ENCODE assay signal across 8 cellular contexts in genomic region chr4:69617083-69617694, GRCh38. TPM values are rescaled to one million over a fixed set of nuclear protein-coding genes. Genes with fewer than 3 reads are reported as not detected.
DNase-seq lines count a peak whose midpoint lies in the region; ATAC-seq and TF ChIP-seq lines count a peak whose summit lies in the region.

No MANE protein-coding gene starts in this region.

- H3K36me3 Mint-ChIP-seq in H9 (ENCODE audit: insufficient read depth in 1 of 3, low read depth in 3 of 3), result peaks cover 0 to 4% (median 0%) of the 10 kb centered on the region in 3 experiments; a peak in 2 of 7 replicates

- DNase-seq in AG10803 (ENCODE audit: low read depth) (peak; percentile 1), H9 (no peak), SJCRH30 (peak; percentile 15 to 71), iPS-NIHi7 (ENCODE audit: extremely low spot score) (peak; percentile 14)
- no peak for DNase-seq in stimulated activated CD4-positive, alpha-beta T cell treated with anti-CD3 and anti-CD28 coated beads, Interleukin-4, amount 100 ng/mL, for 24 hours

- ATAC-seq in HG03442 (IDR thresholded peaks at IDR 0.05; ENCODE audit: unreplicated experiment) (no peak), HG02981 (IDR thresholded peaks at IDR 0.05; ENCODE audit: unreplicated experiment) (no peak), HG02938 (IDR thresholded peaks at IDR 0.05; ENCODE audit: unreplicated experiment) (no peak)

- WGBS in H9 (ENCODE audit: extremely low coverage, insufficient read length, low lambda C conversion rate), result no CpG with 5 or more reads among the region's 6 CpGs

- no peak overlapping the region for H3K18ac ChIP-seq in H9 (ENCODE audit: insufficient read length, low read depth, low read length)

- H4K8ac ChIP-seq in H9 (replicated peaks; ENCODE audit: insufficient read length, low read depth, low read length), result no peak overlapping the region

- no peak overlapping the region for H3K56ac ChIP-seq in H9 (ENCODE audit: insufficient read length, low read depth, low read length)

- no peaks in the 10 kb centered on the region for H3K27me3 ChIP-seq in H9 (ENCODE audit: insufficient read depth, low read length)
- H3K27me3 ChIP-seq in SJCRH30, result no peaks in the 10 kb centered on the region

- H3K79me2 ChIP-seq in H9 (ENCODE audit: insufficient read depth, low read length), result no peaks in the 10 kb centered on the region

- no peak overlapping the region for H3K14ac ChIP-seq in H9 (ENCODE audit: insufficient read depth, low read length)

- H3K27me3 Mint-ChIP-seq in H9 (ENCODE audit: low read depth), result no peaks in the 10 kb centered on the region

- no peak overlapping the region for H3K23ac ChIP-seq in H9 (ENCODE audit: insufficient read length, low read depth, low read length)

- no peak overlapping the region for H2BK5ac ChIP-seq in H9 (ENCODE audit: insufficient read length, low read length)

- H3K23me2 ChIP-seq in H9 (ENCODE audit: insufficient read length, low read depth, low read length, poor library complexity, severe bottlenecking), result no peaks in the 10 kb centered on the region

- no peak overlapping the region for H2BK12ac ChIP-seq in H9 (ENCODE audit: insufficient read length, low read depth, low read length)

- H3K9me3 ChIP-seq in H9 (ENCODE audit: control insufficient read depth, low read depth, low read length) (no peaks in the 10 kb centered on the region), SJCRH30 (replicated peaks) (no peaks in the 10 kb centered on the region)

- H3K36me3 ChIP-seq in SJCRH30, result no peaks in the 10 kb centered on the region

- H2BK20ac ChIP-seq in H9 (ENCODE audit: low read depth, low read length, poor library complexity, severe bottlenecking), result no peak overlapping the region

- H3K27ac Mint-ChIP-seq in H9, result no peak overlapping the region

- no peaks in the 10 kb centered on the region for H4K20me1 ChIP-seq in H9 (ENCODE audit: control insufficient read depth, insufficient read depth, insufficient read length)

- no peaks in the 10 kb centered on the region for H3K79me1 ChIP-seq in H9 (ENCODE audit: insufficient read depth, low read depth, low read length, poor library complexity, severe bottlenecking)

- H3K4me3 Mint-ChIP-seq in H9, result no peak overlapping the region

- no peak overlapping the region for H3K4ac ChIP-seq in H9 (ENCODE audit: low read depth, low read length)

- H3K27ac ChIP-seq in H9 (ENCODE audit: insufficient read length, low read depth, low read length), result no peak overlapping the region
- H3K27ac ChIP-seq in SJCRH30, result no peak overlapping the region

- no peaks in the 10 kb centered on the region for H3K4me1 Mint-ChIP-seq in H9

- H4K91ac ChIP-seq in H9 (ENCODE audit: insufficient read length, low read depth, low read length), result no peak overlapping the region

- TF ChIP-seq CTCF in AG10803 (conservative IDR thresholded peaks at IDR 0.05; ENCODE audit: low read length), result peak; percentile 11; the same call in 1 of the 2 replicates
- TF ChIP-seq CTCF in H9 (conservative IDR thresholded peaks at IDR 0.05), result peak; percentile 86

- H3K4me2 ChIP-seq in H9 (ENCODE audit: insufficient read depth, insufficient read length, low read length), result no peak overlapping the region

- no peak overlapping the region for H4K5ac ChIP-seq in H9 (ENCODE audit: insufficient read length, low read depth, low read length)

- no peak overlapping the region for H3K4me3 ChIP-seq in AG10803 (ENCODE audit: low read length)
- H3K4me3 ChIP-seq in SJCRH30, result no peak overlapping the region

- no peaks in the 10 kb centered on the region for H3K4me1 ChIP-seq in H9 (ENCODE audit: insufficient read depth, low read length)
- no peaks in the 10 kb centered on the region for H3K4me1 ChIP-seq in SJCRH30

- H2BK15ac ChIP-seq in H9 (ENCODE audit: low read depth, low read length), result no peak overlapping the region

- no peak overlapping the region for H2AFZ ChIP-seq in H9 (ENCODE audit: low read length)

- no peak overlapping the region for H3T11ph ChIP-seq in H9 (ENCODE audit: low read length)

- no peak overlapping the region for H3K9ac ChIP-seq in H9 (ENCODE audit: extremely low read depth, insufficient read length, low read length)

- peaks cover 4 to 10% of the 10 kb centered on the region in 2 experiments; a peak in 2 of 5 replicates for H3K9me3 Mint-ChIP-seq in H9

- H2BK120ac ChIP-seq in H9 (ENCODE audit: low read depth, low read length, poor library complexity, severe bottlenecking), result no peak overlapping the region

- no peak overlapping the region for H2AK5ac ChIP-seq in H9 (ENCODE audit: insufficient read length, low read length)

RNA-seq across cellular contexts. Expression of gene UGT2A2, which starts 22.3 kb away (rescaled TPM):
- total RNA-seq in H9 (2021), result not detected in 2 replicates
- not detected in 2 replicates for total RNA-seq in SJCRH30 (2014; rRNA removed; shearing (Covaris generic))

RNA-seq across cellular contexts. Expression of gene UGT2A1, which starts 35.9 kb away (rescaled TPM):
- 0.26 TPM in 1 of 2 replicates, not detected in the other for total RNA-seq in H9 (2021)
- not detected in 2 replicates for total RNA-seq in SJCRH30 (2014; rRNA removed; shearing (Covaris generic))

Comparison
In these comparisons a context has a peak if more than half of its experiments do, and no peak if none do; other contexts are left out.
1. DNase-seq: peak in AG10803 (single experiment), SJCRH30 (2 of 2) and iPS-NIHi7 (single experiment); none in H9 (single experiment) and stimulated activated CD4-positive, alpha-beta T cell treated with anti-CD3 and anti-CD28 coated beads, Interleukin-4, amount 100 ng/mL, for 24 hours (single experiment).